Comparison of ENCODE assay signal across 1 cellular context in the genomic region with DNA sequence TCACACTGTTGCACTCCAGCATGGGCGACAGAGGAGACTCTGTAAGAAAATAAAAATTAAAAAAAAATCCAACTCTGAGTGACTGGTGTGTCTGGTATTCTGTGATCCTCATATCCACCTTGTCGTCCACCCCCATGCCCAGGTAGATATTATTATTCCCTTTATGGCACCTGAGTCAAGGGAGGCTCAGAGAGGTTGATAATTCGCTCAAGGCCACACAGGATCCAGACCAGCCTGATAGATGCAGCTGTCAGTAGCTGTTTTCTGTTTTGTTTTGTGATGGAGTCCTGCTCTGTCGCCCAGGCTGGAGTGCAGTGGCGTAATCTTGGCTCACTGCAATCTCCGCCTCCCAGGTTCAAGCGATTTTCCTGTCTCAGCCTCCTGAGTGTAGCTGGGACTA.
TF ChIP-seq lines count a peak whose summit lies in the region.

No MANE protein-coding gene starts in this region.

TF ChIP-seq in HEK293, 187 proteins besides CTCF, POLR2A, EP300 and RAD21 (continued from another document):
- TF ChIP-seq, protein P1, sequence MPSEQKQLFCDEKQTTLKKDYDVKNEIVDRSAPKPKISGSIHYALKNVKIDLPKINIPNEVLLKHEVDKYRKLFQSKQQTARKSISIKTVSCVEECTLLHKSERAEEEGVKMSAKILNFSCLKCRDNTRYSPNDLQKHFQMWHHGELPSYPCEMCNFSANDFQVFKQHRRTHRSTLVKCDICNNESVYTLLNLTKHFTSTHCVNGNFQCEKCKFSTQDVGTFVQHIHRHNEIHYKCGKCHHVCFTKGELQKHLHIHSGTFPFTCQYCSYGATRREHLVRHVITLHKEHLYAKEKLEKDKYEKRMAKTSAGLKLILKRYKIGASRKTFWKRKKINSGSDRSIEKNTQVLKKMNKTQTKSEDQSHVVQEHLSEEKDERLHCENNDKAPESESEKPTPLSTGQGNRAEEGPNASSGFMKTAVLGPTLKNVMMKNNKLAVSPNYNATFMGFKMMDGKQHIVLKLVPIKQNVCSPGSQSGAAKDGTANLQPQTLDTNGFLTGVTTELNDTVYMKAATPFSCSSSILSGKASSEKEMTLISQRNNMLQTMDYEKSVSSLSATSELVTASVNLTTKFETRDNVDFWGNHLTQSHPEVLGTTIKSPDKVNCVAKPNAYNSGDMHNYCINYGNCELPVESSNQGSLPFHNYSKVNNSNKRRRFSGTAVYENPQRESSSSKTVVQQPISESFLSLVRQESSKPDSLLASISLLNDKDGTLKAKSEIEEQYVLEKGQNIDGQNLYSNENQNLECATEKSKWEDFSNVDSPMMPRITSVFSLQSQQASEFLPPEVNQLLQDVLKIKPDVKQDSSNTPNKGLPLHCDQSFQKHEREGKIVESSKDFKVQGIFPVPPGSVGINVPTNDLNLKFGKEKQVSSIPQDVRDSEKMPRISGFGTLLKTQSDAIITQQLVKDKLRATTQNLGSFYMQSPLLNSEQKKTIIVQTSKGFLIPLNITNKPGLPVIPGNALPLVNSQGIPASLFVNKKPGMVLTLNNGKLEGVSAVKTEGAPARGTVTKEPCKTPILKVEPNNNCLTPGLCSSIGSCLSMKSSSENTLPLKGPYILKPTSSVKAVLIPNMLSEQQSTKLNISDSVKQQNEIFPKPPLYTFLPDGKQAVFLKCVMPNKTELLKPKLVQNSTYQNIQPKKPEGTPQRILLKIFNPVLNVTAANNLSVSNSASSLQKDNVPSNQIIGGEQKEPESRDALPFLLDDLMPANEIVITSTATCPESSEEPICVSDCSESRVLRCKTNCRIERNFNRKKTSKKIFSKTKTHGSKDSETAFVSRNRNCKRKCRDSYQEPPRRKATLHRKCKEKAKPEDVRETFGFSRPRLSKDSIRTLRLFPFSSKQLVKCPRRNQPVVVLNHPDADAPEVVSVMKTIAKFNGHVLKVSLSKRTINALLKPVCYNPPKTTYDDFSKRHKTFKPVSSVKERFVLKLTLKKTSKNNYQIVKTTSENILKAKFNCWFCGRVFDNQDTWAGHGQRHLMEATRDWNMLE (tag by site-specific recombination; conservative IDR thresholded peaks at IDR 0.05; ENCODE audit: low read depth), result no peak
- TF ChIP-seq, protein P2, sequence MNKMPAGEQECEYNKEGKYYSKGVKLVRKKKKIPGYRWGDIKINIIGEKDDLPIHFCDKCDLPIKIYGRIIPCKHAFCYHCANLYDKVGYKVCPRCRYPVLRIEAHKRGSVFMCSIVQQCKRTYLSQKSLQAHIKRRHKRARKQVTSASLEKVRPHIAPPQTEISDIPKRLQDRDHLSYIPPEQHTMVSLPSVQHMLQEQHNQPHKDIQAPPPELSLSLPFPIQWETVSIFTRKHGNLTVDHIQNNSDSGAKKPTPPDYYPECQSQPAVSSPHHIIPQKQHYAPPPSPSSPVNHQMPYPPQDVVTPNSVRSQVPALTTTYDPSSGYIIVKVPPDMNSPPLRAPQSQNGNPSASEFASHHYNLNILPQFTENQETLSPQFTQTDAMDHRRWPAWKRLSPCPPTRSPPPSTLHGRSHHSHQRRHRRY (tag by site-specific recombination; IDR thresholded peaks at IDR 0.05), result no peak
- TF ChIP-seq, protein P3, sequence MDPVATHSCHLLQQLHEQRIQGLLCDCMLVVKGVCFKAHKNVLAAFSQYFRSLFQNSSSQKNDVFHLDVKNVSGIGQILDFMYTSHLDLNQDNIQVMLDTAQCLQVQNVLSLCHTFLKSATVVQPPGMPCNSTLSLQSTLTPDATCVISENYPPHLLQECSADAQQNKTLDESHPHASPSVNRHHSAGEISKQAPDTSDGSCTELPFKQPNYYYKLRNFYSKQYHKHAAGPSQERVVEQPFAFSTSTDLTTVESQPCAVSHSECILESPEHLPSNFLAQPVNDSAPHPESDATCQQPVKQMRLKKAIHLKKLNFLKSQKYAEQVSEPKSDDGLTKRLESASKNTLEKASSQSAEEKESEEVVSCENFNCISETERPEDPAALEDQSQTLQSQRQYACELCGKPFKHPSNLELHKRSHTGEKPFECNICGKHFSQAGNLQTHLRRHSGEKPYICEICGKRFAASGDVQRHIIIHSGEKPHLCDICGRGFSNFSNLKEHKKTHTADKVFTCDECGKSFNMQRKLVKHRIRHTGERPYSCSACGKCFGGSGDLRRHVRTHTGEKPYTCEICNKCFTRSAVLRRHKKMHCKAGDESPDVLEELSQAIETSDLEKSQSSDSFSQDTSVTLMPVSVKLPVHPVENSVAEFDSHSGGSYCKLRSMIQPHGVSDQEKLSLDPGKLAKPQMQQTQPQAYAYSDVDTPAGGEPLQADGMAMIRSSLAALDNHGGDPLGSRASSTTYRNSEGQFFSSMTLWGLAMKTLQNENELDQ (tag by site-specific recombination; IDR thresholded peaks at IDR 0.05; ENCODE audit: low read depth), result no peak
- TF ChIP-seq WT1 (tag by site-specific recombination; IDR thresholded peaks at IDR 0.05) (no peak), ZNF624 (tag by site-specific recombination; IDR thresholded peaks at IDR 0.05) (no peak), ZBTB1 (tag by site-specific recombination; IDR thresholded peaks at IDR 0.05) (no peak), RBAK (tag by site-specific recombination; IDR thresholded peaks at IDR 0.05) (no peak), ZNF600 (tag by site-specific recombination; IDR thresholded peaks at IDR 0.05) (0 out of 2 replicates have a peak, but pooled peaks have one; percentile 27), ZNF768 (tag by site-specific recombination; IDR thresholded peaks at IDR 0.05) (peak; percentile 81; the same call in 1 of the 2 replicates)
